ENCODE assay signal across 18 cellular contexts in the genomic region with DNA sequence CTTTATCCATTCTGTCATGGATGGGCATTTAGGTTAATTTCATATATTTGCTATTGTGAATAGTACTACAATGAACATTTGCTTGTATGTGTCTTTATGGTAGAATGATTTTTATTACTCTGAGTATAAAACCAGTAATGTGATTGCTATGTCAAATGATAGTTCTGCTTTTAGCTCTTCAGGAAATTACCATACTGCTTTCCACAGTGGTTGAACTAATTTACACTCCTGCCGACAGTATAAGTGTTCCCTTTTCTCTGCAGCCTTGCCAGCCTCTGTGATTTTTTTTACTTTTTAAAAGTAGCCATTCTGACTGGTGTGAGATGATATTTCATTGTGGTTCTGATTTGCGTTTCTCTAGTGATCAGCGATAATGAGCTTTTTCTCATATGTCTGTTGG. TPM values are rescaled to one million over a fixed set of nuclear protein-coding genes. Genes with fewer than 3 reads are reported as not detected.
"Had no signal": no experiment of that assay in that cellular context is flagged by ENCODE, and none has a peak within 500 bp of the region (broad histone marks: within the 10 kb centered on the region; RNA-seq: fewer than 3 reads in every experiment).

No MANE protein-coding gene starts in this region.

- H3K27ac Mint-ChIP-seq: activated CD4-positive, alpha-beta memory T cell treated with anti-CD3 and anti-CD28 coated beads, Interleukin-2, amount 10 ng/mL, durations not matched to agents 7 days and 5 days; activated T-cell treated with anti-CD3 and anti-CD28 coated beads, Interleukin-2, amount 50 U/mL, for 72 hours; stimulated activated naive CD8-positive, alpha-beta T cell treated with anti-CD3 and anti-CD28 coated beads, Interleukin-15, Interleukin-2, amounts not matched to agents 100 ng/mL and 50 ng/mL, for 24 hours; T-helper 17 cell had no signal

- H3K4me1 Mint-ChIP-seq: activated CD4-positive, alpha-beta memory T cell treated with anti-CD3 and anti-CD28 coated beads, Interleukin-2, amount 10 ng/mL, durations not matched to agents 7 days and 5 days had no signal

- H3K27me3 Mint-ChIP-seq: stimulated activated naive CD8-positive, alpha-beta T cell treated with anti-CD3 and anti-CD28 coated beads, Interleukin-15, Interleukin-2, amounts not matched to agents 100 ng/mL and 50 ng/mL, for 24 hours had no signal

- H3K4me3 ChIP-seq: dorsolateral prefrontal cortex, esophagus muscularis mucosa, upper lobe of right lung had no signal

- H3K36me3 ChIP-seq: esophagus muscularis mucosa, upper lobe of right lung had no signal

- H3K36me3 Mint-ChIP-seq: activated naive CD8-positive, alpha-beta T cell treated with anti-CD3 and anti-CD28 coated beads, Interleukin-2, amount 10 ng/mL, durations not matched to agents 7 days and 5 days had no signal

- DNase-seq: activated CD4-positive, alpha-beta memory T cell treated with anti-CD3 and anti-CD28 coated beads, Interleukin-2, amount 10 ng/mL, durations not matched to agents 7 days and 5 days; activated CD4-positive, alpha-beta T cell treated with anti-CD3 and anti-CD28 coated beads for 1 hour; activated gamma-delta T cell treated with Interleukin-2 at 50 U/mL for 16 hours; activated naive CD8-positive, alpha-beta T cell treated with anti-CD3 and anti-CD28 coated beads, Interleukin-2, amount 10 ng/mL, durations not matched to agents 7 days and 5 days; activated T-cell treated with anti-CD3 and anti-CD28 coated beads, Interleukin-2, amount 50 U/mL, for 72 hours; anterior cingulate cortex; dorsolateral prefrontal cortex; glutamatergic neuron; left cardiac atrium; stimulated activated CD4-positive, alpha-beta T cell treated with anti-CD3 and anti-CD28 coated beads, Interleukin-2, amount 100 ng/mL, for 48 hours; T-helper 17 cell; upper lobe of right lung had no signal

- H3K4me1 ChIP-seq: esophagus muscularis mucosa, upper lobe of right lung had no signal

- ATAC-seq: activated T-cell treated with anti-CD3 and anti-CD28 coated beads, Interleukin-2, amount 50 U/mL, for 72 hours; left cardiac atrium; T-helper 17 cell; upper lobe of right lung had no signal

- H3K27me3 ChIP-seq: upper lobe of right lung had no signal

- H3K9me3 Mint-ChIP-seq: stimulated activated naive CD8-positive, alpha-beta T cell treated with anti-CD3 and anti-CD28 coated beads, Interleukin-15, Interleukin-2, amounts not matched to agents 100 ng/mL and 50 ng/mL, for 24 hours had no signal

- H3K4me3 Mint-ChIP-seq: activated CD4-positive, alpha-beta memory T cell treated with anti-CD3 and anti-CD28 coated beads, Interleukin-2, amount 10 ng/mL, durations not matched to agents 7 days and 5 days; activated naive CD8-positive, alpha-beta T cell treated with anti-CD3 and anti-CD28 coated beads, Interleukin-2, amount 10 ng/mL, durations not matched to agents 7 days and 5 days; activated T-cell treated with anti-CD3 and anti-CD28 coated beads, Interleukin-2, amount 50 U/mL, for 72 hours; nephron; stimulated activated naive CD8-positive, alpha-beta T cell treated with anti-CD3 and anti-CD28 coated beads, Interleukin-15, Interleukin-2, amounts not matched to agents 100 ng/mL and 50 ng/mL, for 24 hours; T-helper 17 cell had no signal

- H3K9me3 ChIP-seq: upper lobe of right lung had no signal

- H3K27ac ChIP-seq: dorsolateral prefrontal cortex, esophagus muscularis mucosa, upper lobe of right lung had no signal

RNA-seq across cellular contexts. Expression of gene SIGLEC7, which starts 6.5 kb away (rescaled TPM):
- total RNA-seq: activated CD4-positive, alpha-beta memory T cell treated with anti-CD3 and anti-CD28 coated beads, Interleukin-2, amount 10 ng/mL, durations not matched to agents 7 days and 5 days; activated T-cell treated with anti-CD3 and anti-CD28 coated beads, Interleukin-2, amount 50 U/mL, for 72 hours; chondrocyte; fibroblast of villous mesenchyme; lung microvascular endothelial cell had no signal

RNA-seq across cellular contexts. Expression of gene SIGLEC9, which starts 23.9 kb away (rescaled TPM):
- total RNA-seq: chondrocyte, fibroblast of villous mesenchyme had no signal
